In genomic region chr9:134642385-134643181, GRCh38 we compare ENCODE assay signal across 8 cellular contexts. TPM values are rescaled to one million over a fixed set of nuclear protein-coding genes. Genes with fewer than 3 reads are reported as not detected.
A peak's percentile ranks its signal among the peaks of the same experiment; 100 is the strongest.
DNase-seq lines count a peak whose midpoint lies in the region; ATAC-seq, FAIRE-seq and TF ChIP-seq lines count a peak whose summit lies in the region.

No MANE protein-coding gene starts in this region.

- H3K27ac ChIP-seq in astrocyte (ENCODE audit: low read depth, low read length) (peak overlapping the region; percentile 92), iPS-20b (ENCODE audit: low read length) (no peak overlapping the region), smooth muscle cell (ENCODE audit: low read depth) (peak overlapping the region; percentile 91)

- TF ChIP-seq CTCF in astrocyte (IDR thresholded peaks at IDR 0.05; ENCODE audit: insufficient read depth, low read depth, low read length) (no peak), smooth muscle cell (IDR thresholded peaks at IDR 0.05; ENCODE audit: borderline replicate concordance, insufficient read depth, poor library complexity, severe bottlenecking) (peak; percentile 15)

- no peaks in the 10 kb centered on the region for H3K9me3 Mint-ChIP-seq in astrocyte (ENCODE audit: unreplicated experiment)
- H3K9me3 Mint-ChIP-seq in effector memory CD8-positive, alpha-beta T cell: no peaks in the 10 kb centered on the region
- H3K9me3 Mint-ChIP-seq in stimulated activated memory B cell treated with anti-CD40 and anti-IgM and Interleukin-4, amounts not matched to agents 10 μg/mL and 1 μg/mL and 100 μg/mL, for 72 hours: no peaks in the 10 kb centered on the region

- H3K9me3 ChIP-seq in astrocyte (ENCODE audit: insufficient read depth, low read depth, low read length) (no peaks in the 10 kb centered on the region), iPS-20b (ENCODE audit: insufficient read depth, low read depth, low read length) (no peaks in the 10 kb centered on the region), smooth muscle cell (replicated peaks; ENCODE audit: low read depth) (no peaks in the 10 kb centered on the region)

- H3K79me2 ChIP-seq in astrocyte (ENCODE audit: insufficient read depth, low read length): peaks cover 57% of the 10 kb centered on the region
- peaks cover 91% of the 10 kb centered on the region for H3K79me2 ChIP-seq in smooth muscle cell (ENCODE audit: low read depth)

- no peak for ATAC-seq in effector memory CD8-positive, alpha-beta T cell (replicated peaks)
- no peak for ATAC-seq in stimulated activated memory B cell treated with anti-CD40 and anti-IgM and Interleukin-4, amounts not matched to agents 10 μg/mL and 1 μg/mL and 100 μg/mL, for 72 hours
- no peak for ATAC-seq in HG03520 (IDR thresholded peaks at IDR 0.05; ENCODE audit: unreplicated experiment)

- H3K36me3 ChIP-seq in astrocyte (ENCODE audit: insufficient read depth, low read length): peaks cover 9% of the 10 kb centered on the region
- H3K36me3 ChIP-seq in iPS-20b (ENCODE audit: insufficient read depth, low read depth, low read length): no peaks in the 10 kb centered on the region
- H3K36me3 ChIP-seq in smooth muscle cell (ENCODE audit: low read depth): no peaks in the 10 kb centered on the region

- WGBS in smooth muscle cell (ENCODE audit: low lambda C conversion rate): under 1% methylated on average over 36 of the region's 37 CpGs

- peak overlapping the region; percentile 96 for H3K27ac Mint-ChIP-seq in astrocyte (ENCODE audit: unreplicated experiment)
- no peak overlapping the region for H3K27ac Mint-ChIP-seq in effector memory CD8-positive, alpha-beta T cell
- H3K27ac Mint-ChIP-seq in stimulated activated memory B cell treated with anti-CD40 and anti-IgM and Interleukin-4, amounts not matched to agents 10 μg/mL and 1 μg/mL and 100 μg/mL, for 72 hours: no peak overlapping the region

- no peak for FAIRE-seq in astrocyte (lab: Jason Lieb, UNC)

- H3K9ac ChIP-seq in astrocyte (ENCODE audit: low read length) (peak overlapping the region; percentile 97), iPS-20b (ENCODE audit: low read depth, low read length) (no peak overlapping the region), smooth muscle cell (ENCODE audit: low read depth) (peak overlapping the region; percentile 96)

- H3K4me3 ChIP-seq in astrocyte (ENCODE audit: insufficient read depth, low read depth, low read length): peak overlapping the region; percentile 81
- H3K4me3 ChIP-seq in iPS-20b (ENCODE audit: low read length): peak overlapping the region; percentile 61
- peak overlapping the region; percentile 97 for H3K4me3 ChIP-seq in smooth muscle cell

- H2AFZ ChIP-seq in astrocyte (ENCODE audit: low read depth, low read length) (no peak overlapping the region), smooth muscle cell (ENCODE audit: low read depth) (no peak overlapping the region)

- DNase-seq in H4 (ENCODE audit: low spot score): peak; percentile 33
- DNase-seq in astrocyte (ENCODE audit: low read depth): peak; percentile 75
- DNase-seq in smooth muscle cell (lab: John Stamatoyannopoulos, UW; ENCODE audit: unreplicated experiment): peak; percentile 20
- DNase-seq in activated CD4-positive, alpha-beta T cell treated with anti-CD3 and anti-CD28 coated beads, Interleukin-2, amount 50 U/mL, for 48 hours: no peak
- DNase-seq in effector memory CD8-positive, alpha-beta T cell: no peak

- no peaks in the 10 kb centered on the region for H3K27me3 Mint-ChIP-seq in astrocyte (ENCODE audit: low read depth, unreplicated experiment)
- peaks cover 19 to 24% of the 10 kb centered on the region in 2 donors for H3K27me3 Mint-ChIP-seq in effector memory CD8-positive, alpha-beta T cell
- peaks cover 61% of the 10 kb centered on the region for H3K27me3 Mint-ChIP-seq in stimulated activated memory B cell treated with anti-CD40 and anti-IgM and Interleukin-4, amounts not matched to agents 10 μg/mL and 1 μg/mL and 100 μg/mL, for 72 hours

- H4K20me1 ChIP-seq in astrocyte (ENCODE audit: insufficient read depth, low read length): peaks cover 47% of the 10 kb centered on the region
- H4K20me1 ChIP-seq in smooth muscle cell (ENCODE audit: low read depth): peaks cover 56% of the 10 kb centered on the region

- H3K4me1 ChIP-seq in astrocyte (ENCODE audit: insufficient read depth, low read length): peaks cover 37% of the 10 kb centered on the region
- peaks cover 7% of the 10 kb centered on the region; the same call in 1 of the 2 replicates for H3K4me1 ChIP-seq in iPS-20b (ENCODE audit: insufficient read depth, low read length)
- peaks cover 22% of the 10 kb centered on the region for H3K4me1 ChIP-seq in smooth muscle cell (ENCODE audit: low read depth)

- H3K27me3 ChIP-seq in astrocyte (ENCODE audit: insufficient read depth, low read length): no peaks in the 10 kb centered on the region
- peaks cover 17% of the 10 kb centered on the region for H3K27me3 ChIP-seq in iPS-20b (ENCODE audit: insufficient read depth, low read length)
- no peaks in the 10 kb centered on the region for H3K27me3 ChIP-seq in smooth muscle cell (ENCODE audit: low read depth)

- H3K4me2 ChIP-seq in astrocyte (ENCODE audit: low read length): peak overlapping the region; percentile 100
- peak overlapping the region; percentile 98 for H3K4me2 ChIP-seq in smooth muscle cell

- H3K36me3 Mint-ChIP-seq in astrocyte (ENCODE audit: low read depth, unreplicated experiment): peaks cover 16% of the 10 kb centered on the region
- peaks cover 9% of the 10 kb centered on the region for H3K36me3 Mint-ChIP-seq in effector memory CD8-positive, alpha-beta T cell (ENCODE audit: insufficient read depth)
- H3K36me3 Mint-ChIP-seq in stimulated activated memory B cell treated with anti-CD40 and anti-IgM and Interleukin-4, amounts not matched to agents 10 μg/mL and 1 μg/mL and 100 μg/mL, for 72 hours: no peaks in the 10 kb centered on the region

- peaks cover 33% of the 10 kb centered on the region for H3K4me1 Mint-ChIP-seq in astrocyte (ENCODE audit: low read depth, unreplicated experiment)
- H3K4me1 Mint-ChIP-seq in effector memory CD8-positive, alpha-beta T cell (ENCODE audit: low read depth in 2 of 2): peaks cover 0 to 20% of the 10 kb centered on the region in 2 donors
- no peaks in the 10 kb centered on the region for H3K4me1 Mint-ChIP-seq in stimulated activated memory B cell treated with anti-CD40 and anti-IgM and Interleukin-4, amounts not matched to agents 10 μg/mL and 1 μg/mL and 100 μg/mL, for 72 hours

- H3F3A ChIP-seq in smooth muscle cell (ENCODE audit: low read depth): peaks cover 49% of the 10 kb centered on the region

- H3K4me3 Mint-ChIP-seq in astrocyte (ENCODE audit: unreplicated experiment): peak overlapping the region; percentile 98
- H3K4me3 Mint-ChIP-seq in effector memory CD8-positive, alpha-beta T cell: peak overlapping the region in 1 of 2 donors; percentile 69
- H3K4me3 Mint-ChIP-seq in stimulated activated memory B cell treated with anti-CD40 and anti-IgM and Interleukin-4, amounts not matched to agents 10 μg/mL and 1 μg/mL and 100 μg/mL, for 72 hours: no peak overlapping the region

RNA-seq across cellular contexts. Expression of gene COL5A1, which starts 1.0 kb away (rescaled TPM):
- total RNA-seq in H4 (2014; rRNA removed; shearing (Covaris generic)): 26.8 and 32.1 TPM in 2 replicates
- 1,055 and 1,568 TPM in 2 replicates for total RNA-seq in astrocyte
- 1,084 and 1,167 TPM in 2 replicates for total RNA-seq in smooth muscle cell
- 1,100 and 1,443 TPM in 2 replicates for polyA plus RNA-seq in smooth muscle cell

Comparison
In these comparisons a context has a peak if more than half of its experiments do, and no peak if none do; other contexts are left out.
1. DNase-seq: peak in H4 (single experiment), astrocyte (single experiment) and smooth muscle cell (single experiment); none in activated CD4-positive, alpha-beta T cell treated with anti-CD3 and anti-CD28 coated beads, Interleukin-2, amount 50 U/mL, for 48 hours (0 of 2) and effector memory CD8-positive, alpha-beta T cell (0 of 3).
2. RNA of gene COL5A1, which starts 1.0 kb away (total RNA-seq): 1,084 to 1,167 TPM in smooth muscle cell and 1,055 to 1,568 TPM in astrocyte; 26.8 to 32.1 TPM in H4; every median in the first group is over 10 times any median in the second.
3. Peak in every context shown above with its lines, with median percentiles within 50 percentile points of each other: H3K4me3 ChIP-seq.